9 cellular contexts compared by ENCODE assay signal in the genomic region with DNA sequence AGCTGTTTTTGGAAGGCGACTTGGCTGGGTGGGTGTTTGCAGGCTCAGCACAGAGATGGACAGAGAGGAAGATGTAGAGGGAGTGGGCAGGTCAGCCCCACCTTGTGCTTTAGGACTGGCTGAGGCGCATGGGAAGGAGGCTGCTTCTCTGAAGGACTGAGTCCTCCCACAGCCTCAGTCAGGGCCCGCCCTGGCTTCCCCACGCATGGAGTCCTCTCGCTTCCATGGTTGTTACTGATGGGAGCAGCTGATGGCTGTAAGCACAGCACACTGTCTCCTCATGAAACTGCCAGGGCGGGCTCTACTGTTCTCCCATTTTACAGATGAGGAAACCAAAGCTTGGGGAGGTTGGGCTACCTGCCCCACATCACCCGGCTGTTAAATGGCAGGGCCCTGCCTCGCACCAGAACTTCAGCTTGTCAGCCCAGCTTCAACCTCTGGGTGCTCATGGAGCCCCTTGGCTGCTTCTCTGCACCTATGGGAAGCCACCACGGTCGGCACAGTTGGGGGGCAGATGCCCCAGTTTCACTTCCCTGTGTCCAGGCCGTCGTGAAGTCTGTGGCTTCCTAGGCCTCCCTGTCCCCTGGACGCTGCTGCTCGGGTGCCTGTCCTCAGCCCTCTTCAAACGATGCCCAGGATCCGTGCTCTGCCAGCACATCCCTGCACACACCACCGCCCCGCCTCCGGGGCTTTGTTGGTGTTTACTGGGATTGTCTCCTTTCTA. TPM values are rescaled to one million over a fixed set of nuclear protein-coding genes. Genes with fewer than 3 reads are reported as not detected.
DNase-seq lines count a peak whose midpoint lies in the region; ATAC-seq, FAIRE-seq and TF ChIP-seq lines count a peak whose summit lies in the region.
"Had no signal": no experiment of that assay in that cellular context is flagged by ENCODE, and none has a peak within 500 bp of the region (broad histone marks: within the 10 kb centered on the region; RNA-seq: fewer than 3 reads in every experiment).

No MANE protein-coding gene starts in this region.

- peaks cover 66% of the 10 kb centered on the region for H4K20me1 ChIP-seq in astrocyte (ENCODE audit: insufficient read depth, low read length)

- POLR2A ChIA-PET in activated CD4-positive, alpha-beta T cell treated with anti-CD3 and anti-CD28 coated beads for 36 hours (lab: Charles Lee), result interaction anchor here (1.3 kb wide), 1 partner anchor 15 kb away, joined by 3 read pairs; no protein-coding TSS in a partner anchor

- peaks cover 20% of the 10 kb centered on the region for H3K4me1 ChIP-seq in astrocyte (ENCODE audit: insufficient read depth, low read length)

- H3K36me3 Mint-ChIP-seq in activated CD4-positive, alpha-beta T cell treated with anti-CD3 and anti-CD28 coated beads for 36 hours (ENCODE audit: low read depth), result peaks cover 6% of the 10 kb centered on the region
- H3K36me3 Mint-ChIP-seq in IgD-negative memory B cell (no peaks in the 10 kb centered on the region), astrocyte (ENCODE audit: low read depth, unreplicated experiment) (no peaks in the 10 kb centered on the region)

- H3K27me3 Mint-ChIP-seq in activated CD4-positive, alpha-beta T cell treated with anti-CD3 and anti-CD28 coated beads for 36 hours, result no peaks in the 10 kb centered on the region
- H3K27me3 Mint-ChIP-seq in IgD-negative memory B cell (no peaks in the 10 kb centered on the region), astrocyte (ENCODE audit: low read depth, unreplicated experiment) (peaks cover 1% of the 10 kb centered on the region)

- H3K27ac Mint-ChIP-seq in activated CD4-positive, alpha-beta T cell treated with anti-CD3 and anti-CD28 coated beads for 36 hours, result peak overlapping the region; percentile 4
- H3K27ac Mint-ChIP-seq in IgD-negative memory B cell (peak overlapping the region; percentile 37 to 51 (median 46)), astrocyte (ENCODE audit: unreplicated experiment) (no peak overlapping the region)

- no peaks in the 10 kb centered on the region for H3K36me3 ChIP-seq in astrocyte (ENCODE audit: insufficient read depth, low read length)

- no peak overlapping the region for H3K4me2 ChIP-seq in astrocyte (ENCODE audit: low read length)

- no peak for TF ChIP-seq CTCF in astrocyte (IDR thresholded peaks at IDR 0.05; ENCODE audit: insufficient read depth, low read depth, low read length)

- no peaks in the 10 kb centered on the region for H3K9me3 ChIP-seq in astrocyte (ENCODE audit: insufficient read depth, low read depth, low read length)

- no peak for ATAC-seq in activated CD4-positive, alpha-beta T cell treated with anti-CD3 and anti-CD28 coated beads for 36 hours

- no peaks in the 10 kb centered on the region for H3K27me3 ChIP-seq in astrocyte (ENCODE audit: insufficient read depth, low read length)

- H3K9ac ChIP-seq in astrocyte (ENCODE audit: low read length), result no peak overlapping the region

- CTCF ChIA-PET in activated CD4-positive, alpha-beta T cell treated with anti-CD3 and anti-CD28 coated beads for 36 hours (lab: Charles Lee), result interaction anchor here (0.8 to 2.5 kb wide), 3 partner anchors 24 to 584 kb away, joined by 3 to 12 read pairs (median 4); no protein-coding TSS in a partner anchor

- no peak overlapping the region for H3K27ac ChIP-seq in astrocyte (ENCODE audit: low read depth, low read length)

- H3K79me2 ChIP-seq in astrocyte (ENCODE audit: insufficient read depth, low read length), result peaks cover 71% of the 10 kb centered on the region

- no peak for FAIRE-seq in astrocyte (lab: Jason Lieb, UNC)

- intact Hi-C loops in activated CD4-positive, alpha-beta T cell treated with anti-CD3 and anti-CD28 coated beads for 36 hours (cut with DNase I, micrococcal nuclease), result no loop called here
- intact Hi-C loops in posterior vena cava (cut with DNase I), result no loop called here

- H3K9me3 Mint-ChIP-seq in activated CD4-positive, alpha-beta T cell treated with anti-CD3 and anti-CD28 coated beads for 36 hours (ENCODE audit: low read depth), result no peaks in the 10 kb centered on the region
- H3K9me3 Mint-ChIP-seq in IgD-negative memory B cell (no peaks in the 10 kb centered on the region), astrocyte (ENCODE audit: unreplicated experiment) (no peaks in the 10 kb centered on the region)

- DNase-seq in activated CD4-positive, alpha-beta T cell treated with anti-CD3 and anti-CD28 coated beads for 36 hours, result no peak
- DNase-seq in activated CD4-positive, alpha-beta T cell treated with anti-CD3 and anti-CD28 coated beads, Interleukin-2, amount 50 U/mL, for 4 hours, result no peak
- DNase-seq in astrocyte (ENCODE audit: low read depth) (no peak), posterior vena cava (ENCODE audit: low spot score) (peak; percentile 77), GF-D8 (lab: John Stamatoyannopoulos, UW) (no peak), islet precursor cell (no peak), NCI-H146 treated with DMSO at 0.1 percent for 48 hours (lab: John Stamatoyannopoulos, UW; ENCODE audit: unreplicated experiment) (no peak)
- DNase-seq: NCI-H226 had no signal

- H3K4me1 Mint-ChIP-seq in activated CD4-positive, alpha-beta T cell treated with anti-CD3 and anti-CD28 coated beads for 36 hours, result peaks cover 27% of the 10 kb centered on the region
- H3K4me1 Mint-ChIP-seq in IgD-negative memory B cell (peaks cover 20 to 28% (median 22%) of the 10 kb centered on the region in 3 donors), astrocyte (ENCODE audit: low read depth, unreplicated experiment) (peaks cover 7% of the 10 kb centered on the region)

- no peak overlapping the region for H2AFZ ChIP-seq in astrocyte (ENCODE audit: low read depth, low read length)

- peak overlapping the region; percentile 80 for H3K4me3 Mint-ChIP-seq in activated CD4-positive, alpha-beta T cell treated with anti-CD3 and anti-CD28 coated beads for 36 hours
- H3K4me3 Mint-ChIP-seq in IgD-negative memory B cell (peak overlapping the region; percentile 44 to 95 (median 93)), astrocyte (ENCODE audit: unreplicated experiment) (peak overlapping the region; percentile 24)

- H3K4me3 ChIP-seq in astrocyte (ENCODE audit: insufficient read depth, low read depth, low read length), result no peak overlapping the region

RNA-seq across cellular contexts. Expression of a gene that starts 2.4 kb away (rescaled TPM):
- 10 to 100 TPM; 14.6 to 15.1 TPM for total RNA-seq in activated CD4-positive, alpha-beta T cell treated with anti-CD3 and anti-CD28 coated beads for 36 hours
- 4.2 TPM for polyA plus RNA-seq in IgD-negative memory B cell
- 10.0 and 10.9 TPM in 2 replicates for total RNA-seq in astrocyte
- 1 to 10 TPM; 6.1 to 6.9 TPM for total RNA-seq in posterior vena cava

RNA-seq across cellular contexts. Expression of a gene that starts 51.8 kb away (rescaled TPM):
- 1 to 10 TPM; 4.4 to 6.1 TPM for total RNA-seq in activated CD4-positive, alpha-beta T cell treated with anti-CD3 and anti-CD28 coated beads for 36 hours
- polyA plus RNA-seq in IgD-negative memory B cell, result 7.5 TPM
- total RNA-seq in astrocyte (6.2 and 6.7 TPM in 2 replicates), posterior vena cava (1 to 10 TPM; 2.3 to 4.5 TPM)

Comparison
In these comparisons a context has a peak if more than half of its experiments do, and no peak if none do; other contexts are left out.
1. H3K4me3 Mint-ChIP-seq: peak in every context shown above with its lines; median percentile 93 in IgD-negative memory B cell; 80 in activated CD4-positive, alpha-beta T cell treated with anti-CD3 and anti-CD28 coated beads for 36 hours; 24 in astrocyte.